In the genomic region with DNA sequence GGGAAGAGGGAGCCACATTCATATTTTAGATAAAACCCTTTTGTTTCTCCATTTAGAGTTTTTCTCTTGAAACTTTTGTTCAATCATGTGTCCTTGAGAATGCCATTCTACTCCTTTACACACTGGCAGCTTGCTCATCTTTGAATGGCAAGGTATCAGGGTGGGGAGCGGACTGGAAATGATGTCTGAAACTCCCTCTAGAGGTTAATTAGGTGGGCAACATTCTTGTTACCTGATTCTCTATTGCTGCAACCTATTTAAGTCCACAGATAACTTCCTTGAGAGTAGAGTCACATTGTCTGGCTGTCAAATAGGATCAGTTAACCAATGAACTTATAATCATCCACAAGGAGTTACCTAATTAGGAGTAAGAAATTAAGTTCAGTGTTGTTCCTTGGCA, we compare ENCODE assay signal across 32 cellular contexts.
A peak's percentile ranks its signal among the peaks of the same experiment; 100 is the strongest.
DNase-seq lines count a peak whose midpoint lies in the region; ATAC-seq and TF ChIP-seq lines count a peak whose summit lies in the region.
"Had no signal": no experiment of that assay in that cellular context is flagged by ENCODE, and none has a peak within 500 bp of the region (broad histone marks: within the 10 kb centered on the region; RNA-seq: fewer than 3 reads in every experiment).

No MANE protein-coding gene starts in this region.

- H3K4ac ChIP-seq in mesendoderm (ENCODE audit: low read depth, low read length): no peak overlapping the region

- H4K20me1 ChIP-seq in DOHH2 (ENCODE audit: control insufficient read depth, insufficient read depth, low read depth, low read length): no peaks in the 10 kb centered on the region
- H4K20me1 ChIP-seq: BLaER1 treated with 17β-estradiol and CSF1 and Interleukin-3, amounts not matched to agents 10 nM and 100 nM had no signal

- no peak overlapping the region for H3K23ac ChIP-seq in mesendoderm (ENCODE audit: low read length)

- H3K4me2 ChIP-seq in DOHH2 (ENCODE audit: low read length): no peak overlapping the region
- H3K4me2 ChIP-seq in mesendoderm (ENCODE audit: low read length): no peak overlapping the region
- H3K4me2 ChIP-seq: BLaER1 treated with 17β-estradiol and CSF1 and Interleukin-3, amounts not matched to agents 10 nM and 100 nM had no signal

- no peak overlapping the region for H4K8ac ChIP-seq in mesendoderm (ENCODE audit: low read depth, low read length)

- no peak overlapping the region for H2BK120ac ChIP-seq in mesendoderm (ENCODE audit: low read depth, low read length)

- H3K27ac ChIP-seq in DOHH2 (ENCODE audit: low read depth, low read length) (no peak overlapping the region), mesendoderm (ENCODE audit: low read depth, low read length) (no peak overlapping the region)
- H3K27ac ChIP-seq: adrenal gland; BLaER1 treated with 17β-estradiol and CSF1 and Interleukin-3, amounts not matched to agents 10 nM and 100 nM; neutrophil; psoas muscle; thyroid gland; vagina had no signal

- H2BK15ac ChIP-seq in mesendoderm (replicated peaks; ENCODE audit: low read depth): no peak overlapping the region

- no peaks in the 10 kb centered on the region for H3K79me1 ChIP-seq in mesendoderm (ENCODE audit: low read length)

- no peaks in the 10 kb centered on the region for H3F3A ChIP-seq in DOHH2 (ENCODE audit: control insufficient read depth, insufficient read depth)

- H3K79me2 ChIP-seq in DOHH2 (ENCODE audit: control insufficient read depth, low read length) (no peaks in the 10 kb centered on the region), mesendoderm (ENCODE audit: control insufficient read depth, insufficient read depth, low read length) (no peaks in the 10 kb centered on the region)

- no peaks in the 10 kb centered on the region for H3K36me3 ChIP-seq in DOHH2 (ENCODE audit: control insufficient read depth, low read length)
- no peaks in the 10 kb centered on the region for H3K36me3 ChIP-seq in mesendoderm (ENCODE audit: control insufficient read depth, insufficient read depth, low read length)
- H3K36me3 ChIP-seq in MG63: no peaks in the 10 kb centered on the region
- H3K36me3 ChIP-seq: adrenal gland; BLaER1 treated with 17β-estradiol and CSF1 and Interleukin-3, amounts not matched to agents 10 nM and 100 nM; neutrophil; thyroid gland; vagina had no signal

- ATAC-seq in HG02840 (IDR thresholded peaks at IDR 0.05; ENCODE audit: low FRiP score, unreplicated experiment): no peak
- ATAC-seq: psoas muscle, sciatic nerve, SK-N-SH treated with all-trans-retinoic acid at 6 μM for 48 hours, T-helper 17 cell had no signal

- H3K4me1 ChIP-seq in DOHH2 (ENCODE audit: control insufficient read depth, low read length) (no peaks in the 10 kb centered on the region), mesendoderm (ENCODE audit: control insufficient read depth, low read depth, low read length) (no peaks in the 10 kb centered on the region)
- H3K4me1 ChIP-seq: adrenal gland; BLaER1 treated with 17β-estradiol and CSF1 and Interleukin-3, amounts not matched to agents 10 nM and 100 nM; psoas muscle; thyroid gland; vagina had no signal

- DNase-seq in Jurkat, Clone E6-1 (ENCODE audit: low read depth, low spot score): peak; percentile 34
- DNase-seq in RKO (ENCODE audit: low spot score) (peak; percentile 8), mesendoderm (peak; percentile 59), MG63 (no peak), EL (no peak)
- DNase-seq: activated CD4-positive, alpha-beta memory T cell treated with anti-CD3 and anti-CD28 coated beads for 36 hours; activated CD4-positive, CD25-positive, alpha-beta regulatory T cell treated with anti-CD3 and anti-CD28 coated beads, Interleukin-2, amount 50 U/mL, for 72 hours; activated CD8-positive, alpha-beta memory T cell treated with anti-CD3 and anti-CD28 coated beads, Interleukin-2, amount 50 U/mL, for 4 hours; activated naive CD4-positive, alpha-beta T cell treated with Interleukin-2 at 50 U/mL for 16 hours; adrenal gland; central memory CD4-positive, alpha-beta T cell; cortex of kidney; DND-41; effector memory CD4-positive, alpha-beta T cell; GOT3; islet precursor cell; KG1; NCI-H1436 treated with DMSO at 0.1 percent for 48 hours; NCI-H446; NCI-H774; psoas muscle; stimulated activated CD4-positive, alpha-beta T cell treated with anti-CD3 and anti-CD28 coated beads, Interleukin-12 subunit alpha, Interleukin-12 subunit beta, amount 100 ng/mL, for 4 hours; stimulated activated CD4-positive, alpha-beta T cell treated with anti-CD3 and anti-CD28 coated beads, Interleukin-2, amount 100 ng/mL, for 48 hours; T-helper 17 cell; thyroid gland had no signal

- no peak overlapping the region for H2BK5ac ChIP-seq in mesendoderm (ENCODE audit: low read length)

- no CpG with 5 or more reads among the region's 1 CpG for WGBS in mesendoderm (ENCODE audit: extremely low coverage, insufficient coverage, low lambda C conversion rate)

- H3K9ac ChIP-seq in mesendoderm (ENCODE audit: low read length): no peak overlapping the region
- H3K9ac ChIP-seq: BLaER1 treated with 17β-estradiol and CSF1 and Interleukin-3, amounts not matched to agents 10 nM and 100 nM had no signal

- TF ChIP-seq CTCF in DOHH2 (IDR thresholded peaks at IDR 0.05; ENCODE audit: low read depth, low read length, poor library complexity, severe bottlenecking): peak; percentile 22

- H3K56ac ChIP-seq in mesendoderm (ENCODE audit: low read length): no peak overlapping the region

- no peak overlapping the region for H4K5ac ChIP-seq in mesendoderm (ENCODE audit: low read length)

- H3K9me2 ChIP-seq in DOHH2 (replicated peaks; ENCODE audit: control insufficient read depth, low read length): no peaks in the 10 kb centered on the region

- H3K27me3 ChIP-seq in DOHH2 (ENCODE audit: control insufficient read depth, low read length) (no peaks in the 10 kb centered on the region), mesendoderm (ENCODE audit: insufficient read depth, low read length, poor library complexity) (no peaks in the 10 kb centered on the region), MG63 (no peaks in the 10 kb centered on the region)
- H3K27me3 ChIP-seq: adrenal gland; BLaER1 treated with 17β-estradiol and CSF1 and Interleukin-3, amounts not matched to agents 10 nM and 100 nM; neutrophil; thyroid gland; vagina had no signal

- H3K4me3 ChIP-seq in DOHH2 (ENCODE audit: low read length): no peak overlapping the region
- H3K4me3 ChIP-seq in Jurkat, Clone E6-1 (ENCODE audit: low read length): no peak overlapping the region
- H3K4me3 ChIP-seq in mesendoderm (ENCODE audit: low read length): no peak overlapping the region
- no peak overlapping the region for H3K4me3 ChIP-seq in MG63
- H3K4me3 ChIP-seq: adrenal gland; BLaER1 treated with 17β-estradiol and CSF1 and Interleukin-3, amounts not matched to agents 10 nM and 100 nM; psoas muscle; thyroid gland; vagina had no signal

- H3K18ac ChIP-seq in mesendoderm (ENCODE audit: low read length): no peak overlapping the region

- no peak overlapping the region for H2AK5ac ChIP-seq in mesendoderm (ENCODE audit: low read length)

- H3K9me3 ChIP-seq in DOHH2 (ENCODE audit: control insufficient read depth, insufficient read depth, low read length): no peaks in the 10 kb centered on the region
- no peaks in the 10 kb centered on the region for H3K9me3 ChIP-seq in MG63
- H3K9me3 ChIP-seq: adrenal gland; BLaER1 treated with 17β-estradiol and CSF1 and Interleukin-3, amounts not matched to agents 10 nM and 100 nM; neutrophil; psoas muscle; thyroid gland; vagina had no signal

Comparison
In these comparisons a context has a peak if more than half of its experiments do, and no peak if none do; other contexts are left out.
1. DNase-seq: peak in Jurkat, Clone E6-1 (single experiment), RKO (single experiment) and mesendoderm (single experiment); none in MG63 (single experiment) and EL (single experiment).